Comparison of ENCODE assay signal across 9 cellular contexts in the genomic region with DNA sequence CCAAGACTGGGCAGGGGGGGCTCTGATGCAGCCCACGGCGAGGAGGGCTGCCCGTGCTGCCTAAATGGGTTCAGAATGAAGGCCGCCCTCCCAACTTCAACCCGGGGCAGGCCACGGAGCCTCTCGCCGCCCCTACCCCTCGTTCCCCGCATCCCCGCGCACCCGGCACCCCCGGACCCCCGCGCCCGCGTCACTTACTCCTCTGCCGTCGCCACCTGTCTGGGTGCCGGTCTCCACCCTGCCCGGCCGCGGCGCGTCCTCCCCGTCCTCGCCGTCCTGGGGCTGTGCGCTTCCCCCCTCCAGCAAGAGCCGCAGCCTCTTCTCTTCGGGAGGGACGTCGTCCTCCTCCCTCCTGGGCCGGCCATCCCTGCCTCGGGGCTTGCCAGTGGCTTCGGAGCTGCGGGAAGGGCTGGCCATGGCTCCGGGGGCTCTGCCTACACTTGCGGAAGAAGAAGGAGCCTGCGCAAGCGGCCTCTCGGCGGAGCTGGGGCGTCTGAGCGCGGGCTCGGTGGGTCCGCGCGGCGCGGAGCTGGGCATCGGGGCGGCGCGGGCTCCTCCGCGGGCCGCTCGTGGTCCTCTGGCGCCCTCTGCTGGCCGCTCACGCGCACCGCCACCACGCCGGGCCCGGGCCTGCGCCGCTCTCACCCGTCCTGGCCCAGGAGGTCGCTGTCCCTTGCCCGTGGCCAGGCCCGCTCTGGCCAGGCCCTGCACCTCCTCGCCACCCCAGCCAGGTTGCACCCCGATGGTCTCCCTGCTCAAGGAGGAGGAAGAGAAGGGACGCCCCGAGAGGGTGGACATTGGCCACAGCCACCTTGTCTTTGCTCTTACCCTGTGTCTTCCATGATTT. TPM values are rescaled to one million over a fixed set of nuclear protein-coding genes. Genes with fewer than 3 reads are reported as not detected.
DNase-seq lines count a peak whose midpoint lies in the region; ATAC-seq and TF ChIP-seq lines count a peak whose summit lies in the region.
"Not testable (repeated sequence)": the region's sequence is repeated elsewhere in the genome, so short reads cannot be mapped to it uniquely, and the experiment has no call there.
"Had no signal": no experiment of that assay in that cellular context is flagged by ENCODE, and none has a peak within 500 bp of the region (broad histone marks: within the 10 kb centered on the region; RNA-seq: fewer than 3 reads in every experiment).

No MANE protein-coding gene starts in this region.

- peak; percentile 54 for ATAC-seq in GM19023 (IDR thresholded peaks at IDR 0.05; ENCODE audit: unreplicated experiment)

- H3K4me3 Mint-ChIP-seq in T-helper 2 cell treated with Interferon-gamma antibody and Interleukin-4, amounts not matched to agents 5 μg/mL and 100 μg/mL, for 36 hours = not testable (repeated sequence)
- H3K4me3 Mint-ChIP-seq in mesothelial cell of epicardium = peak overlapping the region; percentile 71

- not testable (repeated sequence) for H3K4me3 ChIP-seq in NB4 (ENCODE audit: low read depth, low read length)
- peak overlapping the region; percentile 7 for H3K4me3 ChIP-seq in fibroblast of mammary gland (ENCODE audit: control insufficient read depth, low read depth, low read length)

- not testable (repeated sequence) for H3K27ac Mint-ChIP-seq in T-helper 2 cell treated with Interferon-gamma antibody and Interleukin-4, amounts not matched to agents 5 μg/mL and 100 μg/mL, for 36 hours; mesothelial cell of epicardium

- TF ChIP-seq CTCF in NB4 (IDR thresholded peaks at IDR 0.05; ENCODE audit: low read depth, low read length) (peak; percentile 19), mesothelial cell of epicardium (IDR thresholded peaks at IDR 0.05; ENCODE audit: unreplicated experiment) (peak; percentile 56)
- TF ChIP-seq CTCF in fibroblast of mammary gland (conservative IDR thresholded peaks at IDR 0.05; ENCODE audit: control insufficient read depth, insufficient read depth, low read depth, low read length) = not testable (repeated sequence)

- TF ChIP-seq POLR2A in NB4 (IDR thresholded peaks at IDR 0.05; ENCODE audit: extremely low read depth, insufficient read length) = not testable (repeated sequence)

- not testable (repeated sequence) for H3K9me3 Mint-ChIP-seq in T-helper 2 cell treated with Interferon-gamma antibody and Interleukin-4, amounts not matched to agents 5 μg/mL and 100 μg/mL, for 36 hours; mesothelial cell of epicardium

- in situ Hi-C loops in ACHN (cut with HindIII; ENCODE audit: low pct_ligation_motif_present, low pct_unique_long_range_greater_than_20kb, low sequenced_read_pairs) = not testable (repeated sequence)

- not testable (repeated sequence) for H3K36me3 Mint-ChIP-seq in T-helper 2 cell treated with Interferon-gamma antibody and Interleukin-4, amounts not matched to agents 5 μg/mL and 100 μg/mL, for 36 hours (ENCODE audit: low read depth); mesothelial cell of epicardium

- DNase-seq in ACHN = peak; percentile 62
- DNase-seq in NB4 (ENCODE audit: low read depth) = peak; percentile 68
- peak; percentile 57 for DNase-seq in T-helper 2 cell treated with Interferon-gamma antibody and Interleukin-4, amounts not matched to agents 5 μg/mL and 100 μg/mL, for 36 hours (ENCODE audit: low spot score)
- DNase-seq in activated naive CD4-positive, alpha-beta T cell (lab: John Stamatoyannopoulos, UW) = peak; percentile 30 to 64 (median 48)
- DNase-seq in fibroblast of mammary gland (ENCODE audit: low read depth) = peak; percentile 8
- DNase-seq in mesothelial cell of epicardium (ENCODE audit: low spot score in 2 of 2, unreplicated experiment in 2 of 2) = peak; percentile 61 to 90
- DNase-seq in stimulated activated CD4-positive, alpha-beta T cell treated with anti-CD3 and anti-CD28 coated beads, Interleukin-4, amount 100 ng/mL, for 1 hour = peak; percentile 75

- peaks cover 17% of the 10 kb centered on the region for H3K27me3 Mint-ChIP-seq in T-helper 2 cell treated with Interferon-gamma antibody and Interleukin-4, amounts not matched to agents 5 μg/mL and 100 μg/mL, for 36 hours (ENCODE audit: low read depth)
- H3K27me3 Mint-ChIP-seq in mesothelial cell of epicardium (ENCODE audit: low read depth) = peaks cover 34% of the 10 kb centered on the region

- H3K4me1 Mint-ChIP-seq in T-helper 2 cell treated with Interferon-gamma antibody and Interleukin-4, amounts not matched to agents 5 μg/mL and 100 μg/mL, for 36 hours (ENCODE audit: low read depth); mesothelial cell of epicardium: not testable (repeated sequence)

RNA-seq across cellular contexts. Expression of a gene that starts 59.3 kb away (rescaled TPM):
- not detected in 3 replicates for total RNA-seq in mesothelial cell of epicardium
- total RNA-seq: frontal cortex had no signal

Comparison
In these comparisons a context has a peak if more than half of its experiments do, and no peak if none do; other contexts are left out.
1. DNase-seq: peak in every context shown above with its lines; median percentile 76 in mesothelial cell of epicardium; 75 in stimulated activated CD4-positive, alpha-beta T cell treated with anti-CD3 and anti-CD28 coated beads, Interleukin-4, amount 100 ng/mL, for 1 hour; 68 in NB4; 62 in ACHN; 57 in T-helper 2 cell treated with Interferon-gamma antibody and Interleukin-4, amounts not matched to agents 5 μg/mL and 100 μg/mL, for 36 hours; 48 in activated naive CD4-positive, alpha-beta T cell; 8 in fibroblast of mammary gland.